In genomic region chr5:150513375-150514309, GRCh38 we compare ENCODE assay signal across 11 cellular contexts. TPM values are rescaled to one million over a fixed set of nuclear protein-coding genes. Genes with fewer than 3 reads are reported as not detected.
DNase-seq lines count a peak whose midpoint lies in the region; ATAC-seq lines count a peak whose summit lies in the region.
"Had no signal": no experiment of that assay in that cellular context is flagged by ENCODE, and none has a peak within 500 bp of the region (broad histone marks: within the 10 kb centered on the region; RNA-seq: fewer than 3 reads in every experiment).

No MANE protein-coding gene starts in this region.

- DNase-seq in NCI-H146 (lab: John Stamatoyannopoulos, UW) (peak; percentile 13), NCI-H146 treated with DMSO at 0.1 percent for 48 hours (lab: John Stamatoyannopoulos, UW; ENCODE audit: unreplicated experiment) (no peak), OCI-M1 (lab: John Stamatoyannopoulos, UW) (peak; percentile 34), T-helper 17 cell (no peak)
- DNase-seq in stimulated activated CD8-positive, alpha-beta memory T cell treated with anti-CD3 and anti-CD28 coated beads, Interleukin-4, amount 100 ng/mL, for 48 hours: peak; percentile 33
- DNase-seq in activated T-cell treated with anti-CD3 and anti-CD28 coated beads, Interleukin-2, amount 50 U/mL, for 24 hours: no peak
- DNase-seq: activated naive CD4-positive, alpha-beta T cell treated with anti-CD3 and anti-CD28 coated beads for 36 hours; stimulated activated CD4-positive, alpha-beta T cell treated with anti-CD3 and anti-CD28 coated beads, Interleukin-4, amount 100 ng/mL, for 4 hours had no signal

- H3K4me3 Mint-ChIP-seq in activated T-cell treated with anti-CD3 and anti-CD28 coated beads, Interleukin-2, amount 50 U/mL, for 24 hours: no peak overlapping the region
- H3K4me3 Mint-ChIP-seq in T-helper 17 cell: no peak overlapping the region
- H3K4me3 Mint-ChIP-seq: activated naive CD4-positive, alpha-beta T cell treated with anti-CD3 and anti-CD28 coated beads for 36 hours had no signal

- peaks cover 21 to 38% of the 10 kb centered on the region in 2 donors for H3K4me1 ChIP-seq in esophagus (ENCODE audit: control insufficient read depth in 2 of 2, insufficient read depth in 2 of 2, low read length in 1 of 2)

- WGBS in esophagus, 2 donors: 87% methylated on average over 15 of the region's 15 CpGs

- no peaks in the 10 kb centered on the region for H3K27me3 Mint-ChIP-seq in activated T-cell treated with anti-CD3 and anti-CD28 coated beads, Interleukin-2, amount 50 U/mL, for 24 hours
- peaks cover 15% of the 10 kb centered on the region for H3K27me3 Mint-ChIP-seq in T-helper 17 cell

- H3K36me3 ChIP-seq in esophagus (ENCODE audit: control insufficient read depth in 2 of 2, insufficient read depth in 2 of 2, low read length in 1 of 2): peaks cover 0 to 6% of the 10 kb centered on the region in 2 donors

- no peaks in the 10 kb centered on the region for H3K27me3 ChIP-seq in esophagus (ENCODE audit: control insufficient read depth in 1 of 2, insufficient read depth in 2 of 2, low read length in 2 of 2)

- no peaks in the 10 kb centered on the region for H3K4me1 Mint-ChIP-seq in activated T-cell treated with anti-CD3 and anti-CD28 coated beads, Interleukin-2, amount 50 U/mL, for 24 hours (ENCODE audit: low read depth)
- no peaks in the 10 kb centered on the region for H3K4me1 Mint-ChIP-seq in T-helper 17 cell

- ATAC-seq in HG03565 (IDR thresholded peaks at IDR 0.05; ENCODE audit: unreplicated experiment) (no peak), T-helper 17 cell (no peak)
- ATAC-seq: Right ventricle myocardium inferior had no signal

- H3K36me3 Mint-ChIP-seq in activated T-cell treated with anti-CD3 and anti-CD28 coated beads, Interleukin-2, amount 50 U/mL, for 24 hours (ENCODE audit: low read depth): no peaks in the 10 kb centered on the region
- H3K36me3 Mint-ChIP-seq in T-helper 17 cell (ENCODE audit: low read depth): no peaks in the 10 kb centered on the region

- H3K4me3 ChIP-seq in esophagus (ENCODE audit: low read depth in 1 of 2, low read length in 2 of 2): no peak overlapping the region

- H3K27ac Mint-ChIP-seq in activated T-cell treated with anti-CD3 and anti-CD28 coated beads, Interleukin-2, amount 50 U/mL, for 24 hours: no peak overlapping the region
- no peak overlapping the region for H3K27ac Mint-ChIP-seq in T-helper 17 cell
- H3K27ac Mint-ChIP-seq: activated naive CD4-positive, alpha-beta T cell treated with anti-CD3 and anti-CD28 coated beads for 36 hours had no signal

- H3K9me3 ChIP-seq in esophagus (ENCODE audit: control insufficient read depth in 2 of 2, insufficient read depth in 1 of 2, low read depth in 1 of 2, low read length in 1 of 2): no peaks in the 10 kb centered on the region
- no peaks in the 10 kb centered on the region for H3K9me3 ChIP-seq in T-helper 17 cell (ENCODE audit: control insufficient read depth, low read length, poor library complexity, severe bottlenecking)

- no peaks in the 10 kb centered on the region for H3K9me3 Mint-ChIP-seq in activated T-cell treated with anti-CD3 and anti-CD28 coated beads, Interleukin-2, amount 50 U/mL, for 24 hours
- H3K9me3 Mint-ChIP-seq: activated naive CD4-positive, alpha-beta T cell treated with anti-CD3 and anti-CD28 coated beads for 36 hours had no signal

- H3K27ac ChIP-seq in esophagus (ENCODE audit: low read depth in 2 of 2, low read length in 1 of 2): peak overlapping the region; percentile 11 to 56

RNA-seq across cellular contexts. Expression of gene NDST1, which starts 5.7 kb away (rescaled TPM):
- polyA plus RNA-seq in esophagus: 10 to 100 TPM; 29.9 to 37.3 TPM
- 10 to 100 TPM in 1 of 2 donors, 1 to 10 TPM in 1; 2.2 to 13.7 TPM for total RNA-seq in T-helper 17 cell

Comparison
In these comparisons a context has a peak if more than half of its experiments do, and no peak if none do; other contexts are left out.
1. DNase-seq: peak in NCI-H146 (single experiment), OCI-M1 (single experiment) and stimulated activated CD8-positive, alpha-beta memory T cell treated with anti-CD3 and anti-CD28 coated beads, Interleukin-4, amount 100 ng/mL, for 48 hours (single experiment); none in NCI-H146 treated with DMSO at 0.1 percent for 48 hours (single experiment), activated T-cell treated with anti-CD3 and anti-CD28 coated beads, Interleukin-2, amount 50 U/mL, for 24 hours (single experiment) and T-helper 17 cell (0 of 3).